In the genomic region with DNA sequence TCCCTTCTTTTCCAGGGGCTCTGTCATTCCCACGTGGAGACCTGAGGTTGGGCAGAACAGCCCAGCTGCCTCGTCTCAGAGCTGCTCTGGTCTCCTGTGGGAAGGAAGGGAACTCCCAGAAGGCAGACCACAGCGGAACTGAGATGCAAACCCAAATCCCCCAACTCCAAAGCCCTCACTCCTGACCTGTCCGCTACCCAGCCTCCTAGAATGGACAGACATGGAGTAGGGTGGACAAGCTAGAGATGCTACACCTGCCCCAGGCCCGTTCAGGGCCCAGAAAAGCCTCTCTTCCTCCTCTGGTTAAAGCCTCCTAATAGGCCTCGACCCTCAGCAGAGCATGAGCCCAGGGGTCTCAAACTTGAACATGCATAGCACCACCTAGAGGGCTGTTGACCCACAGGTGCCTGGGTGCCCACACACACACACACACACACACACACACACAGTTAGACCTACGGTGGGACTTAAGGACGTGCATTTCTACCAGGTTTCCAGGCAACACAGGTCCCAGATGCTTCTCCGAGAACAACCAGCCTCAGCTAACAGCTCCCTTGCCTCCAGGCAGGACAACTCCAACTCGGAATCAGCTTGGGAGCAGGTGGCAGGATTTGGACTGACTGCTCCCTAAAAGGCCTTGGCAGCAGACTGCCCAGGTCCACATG, we compare ENCODE assay signal across 14 cellular contexts.
DNase-seq lines count a peak whose midpoint lies in the region; ATAC-seq and TF ChIP-seq lines count a peak whose summit lies in the region.
"Had no signal": no experiment of that assay in that cellular context is flagged by ENCODE, and none has a peak within 500 bp of the region (broad histone marks: within the 10 kb centered on the region; RNA-seq: fewer than 3 reads in every experiment).

No MANE protein-coding gene starts in this region.

- no peak overlapping the region for H3K4me3 ChIP-seq in cardiac muscle cell
- no peak overlapping the region for H3K4me3 ChIP-seq in foreskin fibroblast (ENCODE audit: low read depth in 1 of 2, low read length in 2 of 2)
- H3K4me3 ChIP-seq in ovary: no peak overlapping the region

- H3K27ac ChIP-seq in cardiac muscle cell (peak overlapping the region; percentile 73), ovary (peak overlapping the region; percentile 45 to 62)

- H3K36me3 Mint-ChIP-seq in activated CD8-positive, alpha-beta memory T cell treated with anti-CD3 and anti-CD28 coated beads, Interleukin-2, amount 10 ng/mL, durations not matched to agents 7 days and 5 days: no peaks in the 10 kb centered on the region

- no peak overlapping the region for H3K27ac Mint-ChIP-seq in activated CD8-positive, alpha-beta memory T cell treated with anti-CD3 and anti-CD28 coated beads, Interleukin-2, amount 10 ng/mL, durations not matched to agents 7 days and 5 days
- H3K27ac Mint-ChIP-seq: activated B cell treated with CpG ODN at 0.5 μM for 24 hours had no signal

- H3K4me1 ChIP-seq in cardiac muscle cell (ENCODE audit: low read depth): peaks cover 50% of the 10 kb centered on the region
- H3K4me1 ChIP-seq in ovary (ENCODE audit: insufficient read depth): peaks cover 66% of the 10 kb centered on the region

- ATAC-seq in Right ventricle myocardium inferior (no peak), GM19023 (IDR thresholded peaks at IDR 0.05; ENCODE audit: unreplicated experiment) (no peak), GM18858 (IDR thresholded peaks at IDR 0.05; ENCODE audit: unreplicated experiment) (no peak)
- ATAC-seq in activated CD8-positive, alpha-beta memory T cell treated with anti-CD3 and anti-CD28 coated beads, Interleukin-2, amount 10 ng/mL, durations not matched to agents 7 days and 5 days: no peak

- no peak for TF ChIP-seq EP300 in ovary (IDR thresholded peaks at IDR 0.05)

- intact Hi-C loops in Right ventricle myocardium inferior (cut with DNase I) (no loop called here), ovary (cut with DNase I) (loop anchor here in 1 of 4 donors (10.0 kb wide), 1 partner anchor 66 kb away; no protein-coding TSS in a partner anchor)

- TF ChIP-seq CTCF in cardiac muscle cell (IDR thresholded peaks at IDR 0.05; ENCODE audit: low read depth, low read length) (peak; percentile 6), foreskin fibroblast (IDR thresholded peaks at IDR 0.05; ENCODE audit: low read depth, low read length) (peak; percentile 10), ovary (IDR thresholded peaks at IDR 0.05) (no peak)

- no peak for TF ChIP-seq POLR2A in ovary (IDR thresholded peaks at IDR 0.05)

- DNase-seq in cardiac muscle cell (ENCODE audit: low read depth in 1 of 2, low spot score in 1 of 2) (no peak), Right ventricle myocardium inferior (ENCODE audit: missing footprints) (no peak), foreskin fibroblast (no peak), ovary (peak in 2 of 5 donors; percentile 22 to 24), midbrain (lab: John Stamatoyannopoulos, UW) (no peak)
- DNase-seq in activated CD8-positive, alpha-beta memory T cell treated with anti-CD3 and anti-CD28 coated beads, Interleukin-2, amount 10 ng/mL, durations not matched to agents 7 days and 5 days: no peak
- DNase-seq: activated B cell treated with CpG ODN at 0.5 μM for 24 hours; GDM1; Kasumi-1; NCI-H345; SHP77 treated with DMSO at 0.1 percent for 48 hours; stimulated activated CD4-positive, alpha-beta T cell treated with anti-CD3 and anti-CD28 coated beads, Interleukin-4, amount 100 ng/mL, for 4 hours had no signal

- CTCF ChIA-PET in activated CD8-positive, alpha-beta memory T cell treated with anti-CD3 and anti-CD28 coated beads, Interleukin-2, amount 10 ng/mL, durations not matched to agents 7 days and 5 days (lab: Charles Lee): no interaction called here

- H3K36me3 ChIP-seq in cardiac muscle cell (no peaks in the 10 kb centered on the region), ovary (no peaks in the 10 kb centered on the region)

- H3K27me3 Mint-ChIP-seq in activated CD8-positive, alpha-beta memory T cell treated with anti-CD3 and anti-CD28 coated beads, Interleukin-2, amount 10 ng/mL, durations not matched to agents 7 days and 5 days: peaks cover 33% of the 10 kb centered on the region

- H3K9me3 ChIP-seq in cardiac muscle cell (ENCODE audit: low read depth) (no peaks in the 10 kb centered on the region), ovary (no peaks in the 10 kb centered on the region)

- H3K27me3 ChIP-seq in cardiac muscle cell (no peaks in the 10 kb centered on the region), ovary (no peaks in the 10 kb centered on the region)

- peaks cover 7% of the 10 kb centered on the region for H3K4me1 Mint-ChIP-seq in activated CD8-positive, alpha-beta memory T cell treated with anti-CD3 and anti-CD28 coated beads, Interleukin-2, amount 10 ng/mL, durations not matched to agents 7 days and 5 days
- H3K4me1 Mint-ChIP-seq: activated B cell treated with CpG ODN at 0.5 μM for 24 hours had no signal

- WGBS in ovary, 3 donors: 61 to 73% (median 63%) methylated on average over 10 of the region's 10 CpGs

- no peaks in the 10 kb centered on the region for H3K9me3 Mint-ChIP-seq in activated CD8-positive, alpha-beta memory T cell treated with anti-CD3 and anti-CD28 coated beads, Interleukin-2, amount 10 ng/mL, durations not matched to agents 7 days and 5 days (ENCODE audit: low read depth)
- H3K9me3 Mint-ChIP-seq: activated B cell treated with CpG ODN at 0.5 μM for 24 hours had no signal

- H3K4me3 Mint-ChIP-seq in activated CD8-positive, alpha-beta memory T cell treated with anti-CD3 and anti-CD28 coated beads, Interleukin-2, amount 10 ng/mL, durations not matched to agents 7 days and 5 days: no peak overlapping the region
- H3K4me3 Mint-ChIP-seq: activated B cell treated with CpG ODN at 0.5 μM for 24 hours had no signal

Comparison
In these comparisons a context has a peak if more than half of its experiments do, and no peak if none do; other contexts are left out.
1. CTCF ChIP-seq: peak in cardiac muscle cell (single experiment) and foreskin fibroblast (single experiment); none in ovary (0 of 3).